In the genomic region with DNA sequence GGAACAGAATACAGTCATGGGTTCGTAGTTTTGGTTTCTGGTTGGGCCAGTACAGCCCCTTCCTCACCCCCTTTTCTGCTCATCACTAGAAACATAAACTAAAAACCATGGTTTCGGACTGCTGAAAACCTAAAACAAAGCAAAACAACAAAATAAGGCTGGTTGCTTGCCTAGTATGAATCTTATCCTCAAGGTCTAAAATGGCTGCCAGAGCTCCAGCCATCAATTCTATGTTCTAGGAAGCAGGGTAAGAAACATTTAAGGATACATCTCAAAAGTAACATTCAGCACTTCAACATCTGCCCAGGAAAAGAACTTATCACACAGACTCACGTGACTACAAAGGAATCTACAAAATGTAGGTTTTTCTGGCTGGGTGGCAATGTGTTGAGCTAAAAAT, we compare ENCODE assay signal across 26 cellular contexts.
"Had no signal": no experiment of that assay in that cellular context is flagged by ENCODE, and none has a peak within 500 bp of the region (broad histone marks: within the 10 kb centered on the region; RNA-seq: fewer than 3 reads in every experiment).

No MANE protein-coding gene starts in this region.

- H3K27ac Mint-ChIP-seq: dendritic cell treated with granulocyte-macrophage colony-stimulating factor and Interleukin-4, amounts not matched to agents 40 ng/mL and 50 ng/mL, for 4 days; effector memory CD8-positive, alpha-beta T cell; endodermal cell had no signal

- FAIRE-seq: endometrium, islet of Langerhans, keratinocyte had no signal

- H3K4me3 Mint-ChIP-seq: dendritic cell treated with granulocyte-macrophage colony-stimulating factor and Interleukin-4, amounts not matched to agents 40 ng/mL and 50 ng/mL, for 4 days; effector memory CD8-positive, alpha-beta T cell; endodermal cell had no signal

- H3K27me3 Mint-ChIP-seq: dendritic cell treated with granulocyte-macrophage colony-stimulating factor and Interleukin-4, amounts not matched to agents 40 ng/mL and 50 ng/mL, for 4 days; effector memory CD8-positive, alpha-beta T cell had no signal

- H3K27me3 ChIP-seq: colonic mucosa, esophagus squamous epithelium, gastrocnemius medialis, heart right ventricle, left lung had no signal

- DNase-seq: colonic mucosa; cortex of kidney; effector CD8-positive, alpha-beta T cell; effector memory CD8-positive, alpha-beta T cell; endodermal cell; erythroblast; esophagus squamous epithelium; foreskin fibroblast; foreskin melanocyte; gastrocnemius medialis; glutamatergic neuron; head of caudate nucleus; heart right ventricle; hippocampal formation; left cardiac atrium; left lung; left ventricle myocardium superior; lower lobe of right lung; mesendoderm; midbrain had no signal

- H3K4me3 ChIP-seq: colonic mucosa, esophagus squamous epithelium, gastrocnemius medialis, heart right ventricle, left lung, lower lobe of right lung had no signal

- H3K4me1 ChIP-seq: colonic mucosa, left lung, lower lobe of right lung had no signal

- H3K4me1 Mint-ChIP-seq: endodermal cell had no signal

- H3K9me3 ChIP-seq: colonic mucosa, esophagus squamous epithelium, gastrocnemius medialis had no signal

- ATAC-seq: effector memory CD8-positive, alpha-beta T cell; esophagus mucosa; gastrocnemius medialis; heart right ventricle; left cardiac atrium; left lung; left ventricle myocardium superior; lower lobe of right lung had no signal

- H3K9me3 Mint-ChIP-seq: effector memory CD8-positive, alpha-beta T cell had no signal

- H3K27ac ChIP-seq: colonic mucosa, epithelial cell of prostate, esophagus squamous epithelium, gastrocnemius medialis, heart right ventricle, left lung, lower lobe of right lung had no signal

- H3K36me3 ChIP-seq: colonic mucosa, esophagus squamous epithelium, gastrocnemius medialis, heart right ventricle, left lung, lower lobe of right lung had no signal
